ENCODE assay signal across 13 cellular contexts in genomic region chr12:105445261-105446015, GRCh38.
DNase-seq lines count a peak whose midpoint lies in the region; ATAC-seq and TF ChIP-seq lines count a peak whose summit lies in the region.
"Had no signal": no experiment of that assay in that cellular context is flagged by ENCODE, and none has a peak within 500 bp of the region (broad histone marks: within the 10 kb centered on the region; RNA-seq: fewer than 3 reads in every experiment).

No MANE protein-coding gene starts in this region.

- DNase-seq in EH (ENCODE audit: low read depth): peak; percentile 90
- peak; percentile 33 for DNase-seq in NCI-H460 (ENCODE audit: extremely low read depth, low read depth)
- DNase-seq in endothelial cell (ENCODE audit: low spot score): no peak
- no peak for DNase-seq in inferior parietal cortex (ENCODE audit: extremely low spot score)
- no peak for DNase-seq in HPDE6-E6E7 (ENCODE audit: extremely low spot score)
- no peak for DNase-seq in activated naive CD8-positive, alpha-beta T cell treated with anti-CD3 and anti-CD28 coated beads, Interleukin-2, amount 50 U/mL, for 24 hours
- DNase-seq: head of caudate nucleus, naive B cell, NCI-H69, testis had no signal

- ATAC-seq in HG03175 (IDR thresholded peaks at IDR 0.05; ENCODE audit: unreplicated experiment): no peak
- ATAC-seq in activated naive CD8-positive, alpha-beta T cell treated with anti-CD3 and anti-CD28 coated beads, Interleukin-2, amount 50 U/mL, for 24 hours: no peak
- ATAC-seq: GM12878 had no signal

- H3K27ac Mint-ChIP-seq in endothelial cell (ENCODE audit: unreplicated experiment) (peak overlapping the region; percentile 49), nephron (peak overlapping the region; percentile 35 to 88 (median 67))
- H3K27ac Mint-ChIP-seq in activated naive CD8-positive, alpha-beta T cell treated with anti-CD3 and anti-CD28 coated beads, Interleukin-2, amount 50 U/mL, for 24 hours: no peak overlapping the region
- H3K27ac Mint-ChIP-seq: naive B cell had no signal

- H3K27me3 Mint-ChIP-seq in endothelial cell (ENCODE audit: unreplicated experiment) (peaks cover 2% of the 10 kb centered on the region), nephron (ENCODE audit: low read depth) (no peaks in the 10 kb centered on the region)
- H3K27me3 Mint-ChIP-seq in activated naive CD8-positive, alpha-beta T cell treated with anti-CD3 and anti-CD28 coated beads, Interleukin-2, amount 50 U/mL, for 24 hours: peaks cover 21% of the 10 kb centered on the region

- TF ChIP-seq CTCF in endothelial cell (IDR thresholded peaks at IDR 0.05; ENCODE audit: unreplicated experiment) (no peak), nephron (IDR thresholded peaks at IDR 0.05; ENCODE audit: unreplicated experiment in 3 of 3) (no peak)

- no peak overlapping the region for H3K4me3 Mint-ChIP-seq in endothelial cell (ENCODE audit: unreplicated experiment)
- no peak overlapping the region for H3K4me3 Mint-ChIP-seq in nephron
- no peak overlapping the region for H3K4me3 Mint-ChIP-seq in activated naive CD8-positive, alpha-beta T cell treated with anti-CD3 and anti-CD28 coated beads, Interleukin-2, amount 50 U/mL, for 24 hours
- H3K4me3 Mint-ChIP-seq: naive B cell had no signal

- peaks cover 17% of the 10 kb centered on the region for H3K4me1 Mint-ChIP-seq in endothelial cell (ENCODE audit: unreplicated experiment)
- H3K4me1 Mint-ChIP-seq in nephron: peaks cover 44% of the 10 kb centered on the region
- H3K4me1 Mint-ChIP-seq in activated naive CD8-positive, alpha-beta T cell treated with anti-CD3 and anti-CD28 coated beads, Interleukin-2, amount 50 U/mL, for 24 hours: no peaks in the 10 kb centered on the region

- no peaks in the 10 kb centered on the region for H3K36me3 Mint-ChIP-seq in endothelial cell (ENCODE audit: low read depth, unreplicated experiment)
- H3K36me3 Mint-ChIP-seq in nephron (ENCODE audit: low read depth): no peaks in the 10 kb centered on the region
- no peaks in the 10 kb centered on the region for H3K36me3 Mint-ChIP-seq in activated naive CD8-positive, alpha-beta T cell treated with anti-CD3 and anti-CD28 coated beads, Interleukin-2, amount 50 U/mL, for 24 hours (ENCODE audit: low read depth)
- H3K36me3 Mint-ChIP-seq: naive B cell had no signal

- H3K9me3 Mint-ChIP-seq in endothelial cell (ENCODE audit: unreplicated experiment) (no peaks in the 10 kb centered on the region), nephron (no peaks in the 10 kb centered on the region)
- H3K9me3 Mint-ChIP-seq in activated naive CD8-positive, alpha-beta T cell treated with anti-CD3 and anti-CD28 coated beads, Interleukin-2, amount 50 U/mL, for 24 hours: no peaks in the 10 kb centered on the region

Comparison
In these comparisons a context has a peak if more than half of its experiments do, and no peak if none do; other contexts are left out.
1. DNase-seq: peak in EH (single experiment) and NCI-H460 (single experiment); none in endothelial cell (single experiment), inferior parietal cortex (single experiment), HPDE6-E6E7 (single experiment) and activated naive CD8-positive, alpha-beta T cell treated with anti-CD3 and anti-CD28 coated beads, Interleukin-2, amount 50 U/mL, for 24 hours (single experiment).